Comparison of ENCODE assay signal across 1 cellular context in genomic region chr10:50464004-50464409, GRCh38.
TF ChIP-seq lines count a peak whose summit lies in the region.

No MANE protein-coding gene starts in this region.

TF ChIP-seq in HEK293, 187 proteins besides CTCF, POLR2A, EP300 and RAD21 (continued from another document and continues in another):
- TF ChIP-seq TSHZ1 (tag by site-specific recombination; IDR thresholded peaks at IDR 0.05; ENCODE audit: borderline replicate concordance) (peak; percentile 99), PBX3 (CRISPR knock-in tag; IDR thresholded peaks at IDR 0.05) (no peak), GLIS1 (tag by site-specific recombination; IDR thresholded peaks at IDR 0.05) (peak; percentile 92), ZSCAN16 (tag by site-specific recombination; IDR thresholded peaks at IDR 0.05) (0 out of 2 replicates have a peak, but pooled peaks have one; percentile 49), ZNF398 (tag by site-specific recombination; IDR thresholded peaks at IDR 0.05) (peak; percentile 34; the same call in 1 of the 2 replicates), WT1 (tag by site-specific recombination; IDR thresholded peaks at IDR 0.05) (peak; percentile 99), ZBTB10 (tag by site-specific recombination; IDR thresholded peaks at IDR 0.05) (no peak), FEZF1 (tag by site-specific recombination; IDR thresholded peaks at IDR 0.05) (peak; percentile 99), ZNF362 (tag by site-specific recombination; IDR thresholded peaks at IDR 0.05) (peak; percentile 98), PATZ1 (tag by site-specific recombination; IDR thresholded peaks at IDR 0.05) (peak; percentile 67), ZNF610 (tag by site-specific recombination; IDR thresholded peaks at IDR 0.05; ENCODE audit: borderline replicate concordance) (peak; percentile 93), KLF9 (tag by site-specific recombination; IDR thresholded peaks at IDR 0.05; ENCODE audit: low read depth) (peak; percentile 42; the same call in 1 of the 2 replicates), ZNF518A (tag by site-specific recombination; conservative IDR thresholded peaks at IDR 0.05; ENCODE audit: low read depth) (peak; percentile 44; the same call in 1 of the 2 replicates), ZNF449 (tag by site-specific recombination; IDR thresholded peaks at IDR 0.05) (peak; percentile 77; the same call in 1 of the 2 replicates), GLI4 (tag by site-specific recombination; IDR thresholded peaks at IDR 0.05) (no peak), ZFP37 (tag by site-specific recombination; IDR thresholded peaks at IDR 0.05) (no peak), ZNF510 (tag by site-specific recombination; IDR thresholded peaks at IDR 0.05; ENCODE audit: insufficient replicate concordance) (peak; percentile 50), ZNF664 (tag by site-specific recombination; IDR thresholded peaks at IDR 0.05) (peak; percentile 36; the same call in 1 of the 2 replicates), INSM2 (tag by site-specific recombination; IDR thresholded peaks at IDR 0.05) (peak; percentile 97), REPIN1 (tag by site-specific recombination; IDR thresholded peaks at IDR 0.05; ENCODE audit: low read depth) (peak; percentile 44; the same call in 1 of the 2 replicates), ZNF394 (tag by site-specific recombination; IDR thresholded peaks at IDR 0.05; ENCODE audit: borderline replicate concordance) (peak; percentile 71; the same call in 1 of the 2 replicates), BCL11A (tag by site-specific recombination; IDR thresholded peaks at IDR 0.05; ENCODE audit: low read depth) (peak; percentile 99), ZNF561 (tag by site-specific recombination; IDR thresholded peaks at IDR 0.05; ENCODE audit: borderline replicate concordance) (peak; percentile 96), ZNF654 (tag by site-specific recombination; IDR thresholded peaks at IDR 0.05; ENCODE audit: low read depth) (peak; percentile 18; the same call in 1 of the 2 replicates), ZFP69B (tag by site-specific recombination; IDR thresholded peaks at IDR 0.05) (peak; percentile 80), ZNF558 (tag by site-specific recombination; IDR thresholded peaks at IDR 0.05) (peak; percentile 57; the same call in 1 of the 2 replicates), ZNF830 (tag by site-specific recombination; IDR thresholded peaks at IDR 0.05; ENCODE audit: low read depth) (no peak), ZNF10 (tag by site-specific recombination; IDR thresholded peaks at IDR 0.05) (peak; percentile 91), ZBTB6 (tag by site-specific recombination; IDR thresholded peaks at IDR 0.05) (peak; percentile 81), ZXDB (tag by site-specific recombination; IDR thresholded peaks at IDR 0.05) (peak; percentile 98), ZSCAN23 (tag by site-specific recombination; IDR thresholded peaks at IDR 0.05) (peak; percentile 98), ZBTB1 (tag by site-specific recombination; IDR thresholded peaks at IDR 0.05) (peak; percentile 87)
